ENCODE assay signal across 17 cellular contexts in the genomic region with DNA sequence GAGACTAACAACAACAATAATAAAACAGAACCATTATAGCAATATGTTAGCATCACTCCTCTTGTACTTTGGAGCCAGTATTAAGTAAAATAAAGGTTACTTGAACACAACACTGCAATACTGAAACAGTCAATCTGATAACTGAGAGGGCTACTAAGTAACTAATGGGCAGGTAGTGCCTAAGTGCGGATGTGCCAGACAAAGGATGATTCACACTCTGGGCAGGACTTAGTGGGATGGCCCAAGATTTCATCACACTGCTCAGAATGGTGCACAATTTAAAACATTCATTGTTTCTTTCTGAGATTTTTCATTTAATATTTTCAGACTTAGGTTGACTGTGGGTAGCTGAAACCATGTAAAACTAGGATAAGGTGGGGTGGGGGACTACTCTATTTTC.
DNase-seq lines count a peak whose midpoint lies in the region; ATAC-seq, FAIRE-seq and TF ChIP-seq lines count a peak whose summit lies in the region.
"Had no signal": no experiment of that assay in that cellular context is flagged by ENCODE, and none has a peak within 500 bp of the region (broad histone marks: within the 10 kb centered on the region; RNA-seq: fewer than 3 reads in every experiment).

No MANE protein-coding gene starts in this region.

- no peaks in the 10 kb centered on the region for H3K9me3 ChIP-seq in SJCRH30 (replicated peaks)

- TF ChIP-seq CTCF in foreskin keratinocyte (conservative IDR thresholded peaks at IDR 0.05), result no peak

- no peak overlapping the region for H3K27ac ChIP-seq in foreskin keratinocyte
- H3K27ac ChIP-seq in SJCRH30, result no peak overlapping the region

- in situ Hi-C loops in ACHN (cut with HindIII; ENCODE audit: low pct_ligation_motif_present, low pct_unique_long_range_greater_than_20kb, low sequenced_read_pairs), result no loop called here

- H3K4me3 ChIP-seq in SJCRH30, result no peak overlapping the region

- no peaks in the 10 kb centered on the region for H3K36me3 ChIP-seq in SJCRH30

- no peak for FAIRE-seq in GM12892 (lab: Jason Lieb, UNC)

- peaks cover 26% of the 10 kb centered on the region for H3K27me3 ChIP-seq in foreskin keratinocyte
- H3K27me3 ChIP-seq in SJCRH30, result no peaks in the 10 kb centered on the region

- H3K4me1 ChIP-seq in foreskin keratinocyte (no peaks in the 10 kb centered on the region), SJCRH30 (no peaks in the 10 kb centered on the region)

- DNase-seq in ACHN (peak; percentile 28), M059J (ENCODE audit: low read depth) (peak; percentile 10), astrocyte of the hippocampus (ENCODE audit: low read depth, low spot score) (peak; percentile 3), foreskin keratinocyte (peak; percentile 24 to 61), SJCRH30 (no peak), NCI-H1048 (lab: John Stamatoyannopoulos, UW) (no peak), GM12892 (ENCODE audit: insufficient read length) (no peak), AML-193 (lab: John Stamatoyannopoulos, UW) (no peak)
- DNase-seq: CD4-positive, alpha-beta memory T cell; H9; Karpas-422; NCI-H1436 treated with DMSO at 0.1 percent for 48 hours; NCI-H2081 treated with DMSO at 0.1 percent for 48 hours; NCI-H345; NCI-H69 had no signal

- ATAC-seq in foreskin keratinocyte, result peak; percentile 86
- ATAC-seq: Right ventricle myocardium inferior, SK-N-SH treated with all-trans-retinoic acid at 6 μM for 48 hours had no signal

- TF ChIP-seq POLR2A in GM12892 (IDR thresholded peaks at IDR 0.05; ENCODE audit: low read depth, low read length), result no peak

Comparison
In these comparisons a context has a peak if more than half of its experiments do, and no peak if none do; other contexts are left out.
1. DNase-seq: peak in ACHN (single experiment), M059J (single experiment), astrocyte of the hippocampus (single experiment) and foreskin keratinocyte (2 of 2); none in SJCRH30 (0 of 2), NCI-H1048 (single experiment), GM12892 (single experiment) and AML-193 (0 of 2).